In the genomic region with DNA sequence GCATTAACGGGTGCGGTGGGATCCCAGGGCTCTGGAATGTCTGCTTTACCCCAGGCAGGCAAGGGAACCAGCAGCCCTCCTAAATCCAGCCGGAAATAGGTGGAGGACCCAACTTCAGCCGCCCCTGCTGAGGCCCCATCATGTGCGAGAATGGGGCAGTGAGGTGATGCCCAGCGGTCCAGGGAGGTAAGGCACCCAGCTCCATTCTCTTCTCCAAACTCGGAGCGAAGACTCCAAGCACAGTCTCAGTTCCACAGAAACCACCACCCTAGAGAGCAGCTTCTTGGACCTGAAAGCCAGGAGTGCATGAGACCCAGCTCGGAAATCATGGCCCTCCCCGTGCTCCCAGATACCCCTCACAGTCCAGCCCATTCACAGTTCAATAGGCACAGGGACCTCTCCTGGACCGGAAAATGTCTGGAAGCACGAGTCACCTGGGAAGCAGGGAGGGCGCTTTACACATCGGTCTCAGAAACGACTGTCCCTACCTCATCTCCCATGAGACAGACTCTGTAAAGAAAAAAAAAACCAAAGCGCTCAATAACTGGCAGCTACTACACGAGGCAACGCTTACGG, we compare ENCODE assay signal across 1 cellular context.
A peak's percentile ranks its signal among the peaks of the same experiment; 100 is the strongest.
TF ChIP-seq lines count a peak whose summit lies in the region.

No MANE protein-coding gene starts in this region.

TF ChIP-seq in HepG2, 621 proteins besides CTCF, POLR2A, EP300 and RAD21 (continued from another document and continues in another):
- TF ChIP-seq, protein P1, sequence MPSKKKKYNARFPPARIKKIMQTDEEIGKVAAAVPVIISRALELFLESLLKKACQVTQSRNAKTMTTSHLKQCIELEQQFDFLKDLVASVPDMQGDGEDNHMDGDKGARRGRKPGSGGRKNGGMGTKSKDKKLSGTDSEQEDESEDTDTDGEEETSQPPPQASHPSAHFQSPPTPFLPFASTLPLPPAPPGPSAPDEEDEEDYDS (CRISPR knock-in tag; IDR thresholded peaks at IDR 0.05) = no peak
- TF ChIP-seq NR2F2 (IDR thresholded peaks at IDR 0.05; ENCODE audit: borderline replicate concordance, low read depth) (0 out of 2 replicates have a peak, but pooled peaks have one; percentile 6), GLI4 (CRISPR knock-in tag; IDR thresholded peaks at IDR 0.05; ENCODE audit: borderline replicate concordance) (peak; percentile 29; the same call in 1 of the 2 replicates), ZNF564 (CRISPR knock-in tag; IDR thresholded peaks at IDR 0.05) (0 out of 2 replicates have a peak, but pooled peaks have one; percentile 19), TBX2 (CRISPR knock-in tag; IDR thresholded peaks at IDR 0.05; ENCODE audit: borderline replicate concordance) (peak; percentile 8; the same call in 1 of the 2 replicates), RXRB (CRISPR knock-in tag; IDR thresholded peaks at IDR 0.05; ENCODE audit: borderline replicate concordance) (no peak), MAFG (CRISPR knock-in tag; IDR thresholded peaks at IDR 0.05) (no peak), ERF (CRISPR knock-in tag; IDR thresholded peaks at IDR 0.05) (peak; percentile 31; the same call in 1 of the 2 replicates), DNMT3B (CRISPR knock-in tag; conservative IDR thresholded peaks at IDR 0.05) (0 out of 2 replicates have a peak, but pooled peaks have one; percentile 66), SOX13 (IDR thresholded peaks at IDR 0.05) (no peak), SOX13 (CRISPR knock-in tag; conservative IDR thresholded peaks at IDR 0.05 in 1 of 2, IDR thresholded peaks at IDR 0.05 in 1 of 2) (0 out of 4 replicates have a peak, but pooled peaks of 1 of the 2 experiments have one; percentile 3), ATF7-NPFF (CRISPR knock-in tag; IDR thresholded peaks at IDR 0.05; ENCODE audit: low read depth) (no peak), NKX3-1 (CRISPR knock-in tag; IDR thresholded peaks at IDR 0.05) (0 out of 2 replicates have a peak, but pooled peaks have one; percentile 20), ZNF644 (CRISPR knock-in tag; IDR thresholded peaks at IDR 0.05; ENCODE audit: low read depth) (0 out of 2 replicates have a peak, but pooled peaks have one; percentile 6), ZNF180 (CRISPR knock-in tag; IDR thresholded peaks at IDR 0.05; ENCODE audit: borderline replicate concordance, low read depth) (no peak), ZNF331 (CRISPR knock-in tag; IDR thresholded peaks at IDR 0.05) (no peak), SALL2 (CRISPR knock-in tag; IDR thresholded peaks at IDR 0.05) (peak; percentile 62; the same call in 1 of the 2 replicates), CEBPG (CRISPR knock-in tag; IDR thresholded peaks at IDR 0.05) (no peak), ZNF296 (CRISPR knock-in tag; conservative IDR thresholded peaks at IDR 0.05) (0 out of 2 replicates have a peak, but pooled peaks have one; percentile 29), IRX3 (CRISPR knock-in tag; IDR thresholded peaks at IDR 0.05; ENCODE audit: borderline replicate concordance, low read depth) (0 out of 2 replicates have a peak, but pooled peaks have one; percentile 39), REPIN1 (CRISPR knock-in tag; IDR thresholded peaks at IDR 0.05; ENCODE audit: borderline replicate concordance, low read depth) (peak; percentile 74), HIVEP1 (CRISPR knock-in tag; IDR thresholded peaks at IDR 0.05) (0 out of 2 replicates have a peak, but pooled peaks have one; percentile 10), ZNF432 (CRISPR knock-in tag; IDR thresholded peaks at IDR 0.05; ENCODE audit: borderline replicate concordance) (no peak), ZNF572 (CRISPR knock-in tag; IDR thresholded peaks at IDR 0.05) (0 out of 2 replicates have a peak, but pooled peaks have one; percentile 46), ZNF674 (CRISPR knock-in tag; IDR thresholded peaks at IDR 0.05; ENCODE audit: low read depth) (0 out of 2 replicates have a peak, but pooled peaks have one; percentile 11)
- TF ChIP-seq, protein P2, sequence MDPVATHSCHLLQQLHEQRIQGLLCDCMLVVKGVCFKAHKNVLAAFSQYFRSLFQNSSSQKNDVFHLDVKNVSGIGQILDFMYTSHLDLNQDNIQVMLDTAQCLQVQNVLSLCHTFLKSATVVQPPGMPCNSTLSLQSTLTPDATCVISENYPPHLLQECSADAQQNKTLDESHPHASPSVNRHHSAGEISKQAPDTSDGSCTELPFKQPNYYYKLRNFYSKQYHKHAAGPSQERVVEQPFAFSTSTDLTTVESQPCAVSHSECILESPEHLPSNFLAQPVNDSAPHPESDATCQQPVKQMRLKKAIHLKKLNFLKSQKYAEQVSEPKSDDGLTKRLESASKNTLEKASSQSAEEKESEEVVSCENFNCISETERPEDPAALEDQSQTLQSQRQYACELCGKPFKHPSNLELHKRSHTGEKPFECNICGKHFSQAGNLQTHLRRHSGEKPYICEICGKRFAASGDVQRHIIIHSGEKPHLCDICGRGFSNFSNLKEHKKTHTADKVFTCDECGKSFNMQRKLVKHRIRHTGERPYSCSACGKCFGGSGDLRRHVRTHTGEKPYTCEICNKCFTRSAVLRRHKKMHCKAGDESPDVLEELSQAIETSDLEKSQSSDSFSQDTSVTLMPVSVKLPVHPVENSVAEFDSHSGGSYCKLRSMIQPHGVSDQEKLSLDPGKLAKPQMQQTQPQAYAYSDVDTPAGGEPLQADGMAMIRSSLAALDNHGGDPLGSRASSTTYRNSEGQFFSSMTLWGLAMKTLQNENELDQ (CRISPR knock-in tag; IDR thresholded peaks at IDR 0.05; ENCODE audit: borderline replicate concordance) = 0 out of 2 replicates have a peak, but pooled peaks have one; percentile 10
- TF ChIP-seq, protein P3, sequence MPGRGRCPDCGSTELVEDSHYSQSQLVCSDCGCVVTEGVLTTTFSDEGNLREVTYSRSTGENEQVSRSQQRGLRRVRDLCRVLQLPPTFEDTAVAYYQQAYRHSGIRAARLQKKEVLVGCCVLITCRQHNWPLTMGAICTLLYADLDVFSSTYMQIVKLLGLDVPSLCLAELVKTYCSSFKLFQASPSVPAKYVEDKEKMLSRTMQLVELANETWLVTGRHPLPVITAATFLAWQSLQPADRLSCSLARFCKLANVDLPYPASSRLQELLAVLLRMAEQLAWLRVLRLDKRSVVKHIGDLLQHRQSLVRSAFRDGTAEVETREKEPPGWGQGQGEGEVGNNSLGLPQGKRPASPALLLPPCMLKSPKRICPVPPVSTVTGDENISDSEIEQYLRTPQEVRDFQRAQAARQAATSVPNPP (CRISPR knock-in tag; IDR thresholded peaks at IDR 0.05) = 0 out of 2 replicates have a peak, but pooled peaks have one; percentile 9
- TF ChIP-seq, protein P4, sequence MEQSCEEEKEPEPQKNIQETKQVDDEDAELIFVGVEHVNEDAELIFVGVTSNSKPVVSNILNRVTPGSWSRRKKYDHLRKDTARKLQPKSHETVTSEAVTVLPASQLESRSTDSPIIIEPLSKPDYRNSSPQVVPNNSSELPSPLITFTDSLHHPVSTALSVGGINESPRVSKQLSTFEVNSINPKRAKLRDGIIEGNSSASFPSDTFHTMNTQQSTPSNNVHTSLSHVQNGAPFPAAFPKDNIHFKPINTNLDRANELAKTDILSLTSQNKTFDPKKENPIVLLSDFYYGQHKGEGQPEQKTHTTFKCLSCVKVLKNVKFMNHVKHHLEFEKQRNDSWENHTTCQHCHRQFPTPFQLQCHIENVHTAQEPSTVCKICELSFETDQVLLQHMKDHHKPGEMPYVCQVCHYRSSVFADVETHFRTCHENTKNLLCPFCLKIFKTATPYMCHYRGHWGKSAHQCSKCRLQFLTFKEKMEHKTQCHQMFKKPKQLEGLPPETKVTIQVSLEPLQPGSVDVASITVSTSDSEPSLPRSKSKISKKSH (CRISPR knock-in tag; IDR thresholded peaks at IDR 0.05; ENCODE audit: borderline replicate concordance) = peak; percentile 43; the same call in 1 of the 2 replicates
- TF ChIP-seq, protein P5, sequence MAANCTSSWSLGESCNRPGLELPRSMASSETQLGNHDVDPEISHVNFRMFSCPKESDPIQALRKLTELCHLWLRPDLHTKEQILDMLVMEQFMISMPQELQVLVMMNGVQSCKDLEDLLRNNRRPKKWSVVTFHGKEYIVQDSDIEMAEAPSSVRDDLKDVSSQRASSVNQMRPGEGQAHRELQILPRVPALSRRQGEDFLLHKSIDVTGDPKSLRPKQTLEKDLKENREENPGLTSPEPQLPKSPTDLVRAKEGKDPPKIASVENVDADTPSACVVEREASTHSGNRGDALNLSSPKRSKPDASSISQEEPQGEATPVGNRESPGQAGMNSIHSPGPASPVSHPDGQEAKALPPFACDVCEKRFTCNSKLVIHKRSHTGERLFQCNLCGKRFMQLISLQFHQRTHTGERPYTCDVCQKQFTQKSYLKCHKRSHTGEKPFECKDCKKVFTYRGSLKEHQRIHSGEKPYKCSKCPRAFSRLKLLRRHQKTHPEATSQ (CRISPR knock-in tag; IDR thresholded peaks at IDR 0.05; ENCODE audit: borderline replicate concordance) = peak; percentile 81; the same call in 1 of the 2 replicates
- TF ChIP-seq, protein P6, sequence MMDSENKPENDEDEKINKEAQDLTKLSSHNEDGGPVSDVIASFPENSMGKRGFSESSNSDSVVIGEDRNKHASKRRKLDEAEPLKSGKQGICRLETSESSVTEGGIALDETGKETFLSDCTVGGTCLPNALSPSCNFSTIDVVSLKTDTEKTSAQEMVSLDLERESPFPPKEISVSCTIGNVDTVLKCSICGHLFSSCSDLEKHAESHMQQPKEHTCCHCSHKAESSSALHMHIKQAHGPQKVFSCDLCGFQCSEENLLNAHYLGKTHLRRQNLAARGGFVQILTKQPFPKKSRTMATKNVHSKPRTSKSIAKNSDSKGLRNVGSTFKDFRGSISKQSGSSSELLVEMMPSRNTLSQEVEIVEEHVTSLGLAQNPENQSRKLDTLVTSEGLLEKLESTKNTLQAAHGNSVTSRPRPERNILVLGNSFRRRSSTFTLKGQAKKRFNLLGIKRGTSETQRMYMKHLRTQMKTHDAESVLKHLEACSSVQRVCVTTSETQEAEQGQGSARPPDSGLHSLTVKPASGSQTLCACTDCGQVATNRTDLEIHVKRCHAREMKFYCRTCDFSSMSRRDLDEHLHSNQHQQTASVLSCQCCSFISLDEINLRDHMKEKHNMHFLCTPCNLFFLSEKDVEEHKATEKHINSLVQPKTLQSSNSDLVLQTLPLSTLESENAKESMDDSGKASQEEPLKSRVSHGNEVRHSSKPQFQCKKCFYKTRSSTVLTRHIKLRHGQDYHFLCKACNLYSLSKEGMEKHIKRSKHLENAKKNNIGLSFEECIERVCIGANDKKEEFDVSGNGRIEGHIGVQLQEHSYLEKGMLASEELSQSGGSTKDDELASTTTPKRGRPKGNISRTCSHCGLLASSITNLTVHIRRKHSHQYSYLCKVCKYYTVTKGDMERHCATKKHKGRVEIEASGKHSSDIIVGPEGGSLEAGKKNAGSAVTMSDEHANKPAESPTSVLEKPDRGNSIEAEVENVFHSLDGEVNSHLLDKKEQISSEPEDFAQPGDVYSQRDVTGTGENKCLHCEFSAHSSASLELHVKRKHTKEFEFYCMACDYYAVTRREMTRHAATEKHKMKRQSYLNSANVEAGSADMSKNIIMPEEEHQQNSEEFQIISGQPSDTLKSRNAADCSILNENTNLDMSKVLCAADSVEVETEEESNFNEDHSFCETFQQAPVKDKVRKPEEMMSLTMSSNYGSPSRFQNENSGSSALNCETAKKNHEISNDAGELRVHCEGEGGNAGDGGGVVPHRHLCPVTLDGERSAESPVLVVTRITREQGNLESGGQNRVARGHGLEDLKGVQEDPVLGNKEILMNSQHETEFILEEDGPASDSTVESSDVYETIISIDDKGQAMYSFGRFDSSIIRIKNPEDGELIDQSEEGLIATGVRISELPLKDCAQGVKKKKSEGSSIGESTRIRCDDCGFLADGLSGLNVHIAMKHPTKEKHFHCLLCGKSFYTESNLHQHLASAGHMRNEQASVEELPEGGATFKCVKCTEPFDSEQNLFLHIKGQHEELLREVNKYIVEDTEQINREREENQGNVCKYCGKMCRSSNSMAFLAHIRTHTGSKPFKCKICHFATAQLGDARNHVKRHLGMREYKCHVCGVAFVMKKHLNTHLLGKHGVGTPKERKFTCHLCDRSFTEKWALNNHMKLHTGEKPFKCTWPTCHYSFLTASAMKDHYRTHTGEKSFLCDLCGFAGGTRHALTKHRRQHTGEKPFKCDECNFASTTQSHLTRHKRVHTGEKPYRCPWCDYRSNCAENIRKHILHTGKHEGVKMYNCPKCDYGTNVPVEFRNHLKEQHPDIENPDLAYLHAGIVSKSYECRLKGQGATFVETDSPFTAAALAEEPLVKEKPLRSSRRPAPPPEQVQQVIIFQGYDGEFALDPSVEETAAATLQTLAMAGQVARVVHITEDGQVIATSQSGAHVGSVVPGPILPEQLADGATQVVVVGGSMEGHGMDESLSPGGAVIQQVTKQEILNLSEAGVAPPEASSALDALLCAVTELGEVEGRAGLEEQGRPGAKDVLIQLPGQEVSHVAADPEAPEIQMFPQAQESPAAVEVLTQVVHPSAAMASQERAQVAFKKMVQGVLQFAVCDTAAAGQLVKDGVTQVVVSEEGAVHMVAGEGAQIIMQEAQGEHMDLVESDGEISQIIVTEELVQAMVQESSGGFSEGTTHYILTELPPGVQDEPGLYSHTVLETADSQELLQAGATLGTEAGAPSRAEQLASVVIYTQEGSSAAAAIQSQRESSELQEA (CRISPR knock-in tag; IDR thresholded peaks at IDR 0.05; ENCODE audit: not compliant biosample characterization) = no peak
- TF ChIP-seq, protein P7, sequence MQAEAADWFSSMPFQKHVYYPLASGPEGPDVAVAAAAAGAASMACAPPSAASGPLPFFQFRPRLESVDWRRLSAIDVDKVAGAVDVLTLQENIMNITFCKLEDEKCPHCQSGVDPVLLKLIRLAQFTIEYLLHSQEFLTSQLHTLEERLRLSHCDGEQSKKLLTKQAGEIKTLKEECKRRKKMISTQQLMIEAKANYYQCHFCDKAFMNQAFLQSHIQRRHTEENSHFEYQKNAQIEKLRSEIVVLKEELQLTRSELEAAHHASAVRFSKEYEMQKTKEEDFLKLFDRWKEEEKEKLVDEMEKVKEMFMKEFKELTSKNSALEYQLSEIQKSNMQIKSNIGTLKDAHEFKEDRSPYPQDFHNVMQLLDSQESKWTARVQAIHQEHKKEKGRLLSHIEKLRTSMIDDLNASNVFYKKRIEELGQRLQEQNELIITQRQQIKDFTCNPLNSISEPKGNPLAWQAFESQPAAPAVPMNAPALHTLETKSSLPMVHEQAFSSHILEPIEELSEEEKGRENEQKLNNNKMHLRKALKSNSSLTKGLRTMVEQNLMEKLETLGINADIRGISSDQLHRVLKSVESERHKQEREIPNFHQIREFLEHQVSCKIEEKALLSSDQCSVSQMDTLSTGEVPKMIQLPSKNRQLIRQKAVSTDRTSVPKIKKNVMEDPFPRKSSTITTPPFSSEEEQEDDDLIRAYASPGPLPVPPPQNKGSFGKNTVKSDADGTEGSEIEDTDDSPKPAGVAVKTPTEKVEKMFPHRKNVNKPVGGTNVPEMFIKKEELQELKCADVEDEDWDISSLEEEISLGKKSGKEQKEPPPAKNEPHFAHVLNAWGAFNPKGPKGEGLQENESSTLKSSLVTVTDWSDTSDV (CRISPR knock-in tag; IDR thresholded peaks at IDR 0.05) = 0 out of 2 replicates have a peak, but pooled peaks have one; percentile 50
- TF ChIP-seq, protein P8, sequence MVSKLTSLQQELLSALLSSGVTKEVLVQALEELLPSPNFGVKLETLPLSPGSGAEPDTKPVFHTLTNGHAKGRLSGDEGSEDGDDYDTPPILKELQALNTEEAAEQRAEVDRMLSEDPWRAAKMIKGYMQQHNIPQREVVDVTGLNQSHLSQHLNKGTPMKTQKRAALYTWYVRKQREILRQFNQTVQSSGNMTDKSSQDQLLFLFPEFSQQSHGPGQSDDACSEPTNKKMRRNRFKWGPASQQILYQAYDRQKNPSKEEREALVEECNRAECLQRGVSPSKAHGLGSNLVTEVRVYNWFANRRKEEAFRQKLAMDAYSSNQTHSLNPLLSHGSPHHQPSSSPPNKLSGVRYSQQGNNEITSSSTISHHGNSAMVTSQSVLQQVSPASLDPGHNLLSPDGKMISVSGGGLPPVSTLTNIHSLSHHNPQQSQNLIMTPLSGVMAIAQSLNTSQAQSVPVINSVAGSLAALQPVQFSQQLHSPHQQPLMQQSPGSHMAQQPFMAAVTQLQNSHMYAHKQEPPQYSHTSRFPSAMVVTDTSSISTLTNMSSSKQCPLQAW (CRISPR knock-in tag; IDR thresholded peaks at IDR 0.05) = 0 out of 2 replicates have a peak, but pooled peaks have one; percentile 36
